In genomic region chr10:131869344-131869743, GRCh38 we compare ENCODE assay signal across 1 cellular context.
TF ChIP-seq lines count a peak whose summit lies in the region.

No MANE protein-coding gene starts in this region.

TF ChIP-seq in K562, 482 proteins besides CTCF, POLR2A, EP300 and RAD21 (continued from another document):
- TF ChIP-seq, protein P1, sequence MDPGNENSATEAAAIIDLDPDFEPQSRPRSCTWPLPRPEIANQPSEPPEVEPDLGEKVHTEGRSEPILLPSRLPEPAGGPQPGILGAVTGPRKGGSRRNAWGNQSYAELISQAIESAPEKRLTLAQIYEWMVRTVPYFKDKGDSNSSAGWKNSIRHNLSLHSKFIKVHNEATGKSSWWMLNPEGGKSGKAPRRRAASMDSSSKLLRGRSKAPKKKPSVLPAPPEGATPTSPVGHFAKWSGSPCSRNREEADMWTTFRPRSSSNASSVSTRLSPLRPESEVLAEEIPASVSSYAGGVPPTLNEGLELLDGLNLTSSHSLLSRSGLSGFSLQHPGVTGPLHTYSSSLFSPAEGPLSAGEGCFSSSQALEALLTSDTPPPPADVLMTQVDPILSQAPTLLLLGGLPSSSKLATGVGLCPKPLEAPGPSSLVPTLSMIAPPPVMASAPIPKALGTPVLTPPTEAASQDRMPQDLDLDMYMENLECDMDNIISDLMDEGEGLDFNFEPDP (CRISPR knock-in tag; IDR thresholded peaks at IDR 0.05) = no peak
- TF ChIP-seq ZNF263 (CRISPR knock-in tag; IDR thresholded peaks at IDR 0.05; ENCODE audit: borderline replicate concordance) (no peak), RBM15 (IDR thresholded peaks at IDR 0.05; ENCODE audit: insufficient read depth, low read length) (no peak), ZKSCAN8 (CRISPR knock-in tag; IDR thresholded peaks at IDR 0.05) (no peak), ATF7 (IDR thresholded peaks at IDR 0.05) (0 out of 2 replicates have a peak, but pooled peaks have one; percentile 53), NCOA4 (IDR thresholded peaks at IDR 0.05; ENCODE audit: partially characterized antibody) (no peak), KAT2B (IDR thresholded peaks at IDR 0.05; ENCODE audit: low read depth, low read length) (no peak), CEBPG (CRISPR knock-in tag; IDR thresholded peaks at IDR 0.05) (no peak), CEBPG (tag; conservative IDR thresholded peaks at IDR 0.05 in 1 of 2, IDR thresholded peaks at IDR 0.05 in 1 of 2) (peak; percentile 59 to 65), HNRNPK (IDR thresholded peaks at IDR 0.05; ENCODE audit: low read depth, low read length, poor library complexity, severe bottlenecking) (no peak), CREM (IDR thresholded peaks at IDR 0.05; ENCODE audit: low read depth) (peak; percentile 79), MAFF (IDR thresholded peaks at IDR 0.05; ENCODE audit: low read length) (no peak), ZNF79 (CRISPR knock-in tag; IDR thresholded peaks at IDR 0.05; ENCODE audit: low read depth) (no peak)
- TF ChIP-seq, protein P2, sequence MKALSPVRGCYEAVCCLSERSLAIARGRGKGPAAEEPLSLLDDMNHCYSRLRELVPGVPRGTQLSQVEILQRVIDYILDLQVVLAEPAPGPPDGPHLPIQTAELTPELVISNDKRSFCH (CRISPR knock-in tag; IDR thresholded peaks at IDR 0.05) = no peak
- TF ChIP-seq, protein P2 (tag; IDR thresholded peaks at IDR 0.05) = no peak
